In the genomic region with DNA sequence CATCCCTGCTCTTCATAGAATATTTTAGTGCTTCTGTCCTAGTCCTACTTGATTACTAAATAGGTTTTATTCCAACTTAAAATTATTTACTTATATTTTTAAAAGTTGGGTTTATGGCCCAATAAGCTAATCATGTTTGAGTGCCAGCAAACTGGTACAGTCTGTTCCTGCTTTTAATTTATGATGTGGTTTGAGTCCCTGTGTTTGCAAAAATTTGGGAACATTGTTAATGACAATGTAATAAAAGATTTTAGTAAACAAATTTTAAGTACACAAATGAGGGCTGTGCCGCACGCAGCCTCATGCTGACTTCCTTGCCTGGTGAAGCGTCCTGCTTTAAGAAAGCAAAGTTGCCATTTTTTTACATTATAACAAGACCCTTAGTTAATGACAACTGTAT, we compare ENCODE assay signal across 30 cellular contexts.
"Had no signal": no experiment of that assay in that cellular context is flagged by ENCODE, and none has a peak within 500 bp of the region (broad histone marks: within the 10 kb centered on the region; RNA-seq: fewer than 3 reads in every experiment).

No MANE protein-coding gene starts in this region.

- H3K4me1 ChIP-seq: colonic mucosa, psoas muscle, spleen, transverse colon, upper lobe of right lung, uterus had no signal

- H3K36me3 ChIP-seq: colonic mucosa, esophagus squamous epithelium, heart right ventricle, left lung, sigmoid colon, spleen, thoracic aorta, transverse colon, upper lobe of right lung, uterus had no signal

- H3K36me3 Mint-ChIP-seq: mesothelial cell of epicardium; naive B cell; natural killer cell treated with Interleukin-12 subunit alpha and Interleukin-12 subunit beta and Interleukin-15 and Interleukin-18, amount 100 ng/mL, for 72 hours; stimulated activated memory B cell treated with anti-CD40 and anti-IgM and Interleukin-4, amounts not matched to agents 10 μg/mL and 1 μg/mL and 100 μg/mL, for 72 hours had no signal

- H3K9me3 ChIP-seq: colonic mucosa, esophagus squamous epithelium, heart right ventricle, left lung, mucosa of descending colon, psoas muscle, sigmoid colon, spleen, thoracic aorta, transverse colon, upper lobe of right lung, uterus had no signal

- FAIRE-seq: endothelial cell of umbilical vein, kidney had no signal

- H3K27me3 ChIP-seq: colonic mucosa, heart right ventricle, left lung, sigmoid colon, transverse colon, upper lobe of right lung, uterus had no signal

- DNase-seq: colonic mucosa; effector CD8-positive, alpha-beta T cell; esophagus squamous epithelium; foreskin melanocyte; glutamatergic neuron; heart right ventricle; hippocampal formation; left lung; mesenchymal stem cell; mucosa of descending colon; naive B cell; nucleus accumbens; psoas muscle; right cardiac atrium; sigmoid colon; spleen; stimulated activated CD4-positive, alpha-beta T cell treated with anti-CD3 and anti-CD28 coated beads, Interleukin-4, amount 100 ng/mL, for 4 hours; stimulated activated naive CD8-positive, alpha-beta T cell treated with anti-CD3 and anti-CD28 coated beads, Interleukin-15, Interleukin-2, amounts not matched to agents 100 U/mL and 50 U/mL, for 24 hours; substantia nigra; transverse colon; upper lobe of right lung; uterus had no signal

- H3K27ac Mint-ChIP-seq: dendritic cell treated with granulocyte-macrophage colony-stimulating factor and Interleukin-4, amounts not matched to agents 40 ng/mL and 50 ng/mL, for 4 days; mesothelial cell of epicardium; natural killer cell treated with Interleukin-12 subunit alpha and Interleukin-12 subunit beta and Interleukin-15 and Interleukin-18, amount 100 ng/mL, for 72 hours; stimulated activated memory B cell treated with anti-CD40 and anti-IgM and Interleukin-4, amounts not matched to agents 10 μg/mL and 1 μg/mL and 100 μg/mL, for 72 hours had no signal

- H3K4me1 Mint-ChIP-seq: naive B cell; stimulated activated memory B cell treated with anti-CD40 and anti-IgM and Interleukin-4, amounts not matched to agents 10 μg/mL and 1 μg/mL and 100 μg/mL, for 72 hours had no signal

- H3K27ac ChIP-seq: colonic mucosa, esophagus squamous epithelium, heart right ventricle, left lung, psoas muscle, sigmoid colon, skin epidermis, spleen, thoracic aorta, transverse colon, upper lobe of right lung, uterus had no signal

- H3K4me3 Mint-ChIP-seq: dendritic cell treated with granulocyte-macrophage colony-stimulating factor and Interleukin-4, amounts not matched to agents 40 ng/mL and 50 ng/mL, for 4 days; mesothelial cell of epicardium; naive B cell; natural killer cell treated with Interleukin-12 subunit alpha and Interleukin-12 subunit beta and Interleukin-15 and Interleukin-18, amount 100 ng/mL, for 72 hours; stimulated activated memory B cell treated with anti-CD40 and anti-IgM and Interleukin-4, amounts not matched to agents 10 μg/mL and 1 μg/mL and 100 μg/mL, for 72 hours had no signal

- H3K4me3 ChIP-seq: colonic mucosa, esophagus squamous epithelium, heart right ventricle, left lung, mucosa of descending colon, psoas muscle, sigmoid colon, skin epidermis, spleen, thoracic aorta, transverse colon, upper lobe of right lung, uterus had no signal

- H3K9me3 Mint-ChIP-seq: dendritic cell treated with granulocyte-macrophage colony-stimulating factor and Interleukin-4, amounts not matched to agents 40 ng/mL and 50 ng/mL, for 4 days; mesothelial cell of epicardium; natural killer cell treated with Interleukin-12 subunit alpha and Interleukin-12 subunit beta and Interleukin-15 and Interleukin-18, amount 100 ng/mL, for 72 hours; stimulated activated memory B cell treated with anti-CD40 and anti-IgM and Interleukin-4, amounts not matched to agents 10 μg/mL and 1 μg/mL and 100 μg/mL, for 72 hours had no signal
